ENCODE assay signal across 30 cellular contexts in the genomic region with DNA sequence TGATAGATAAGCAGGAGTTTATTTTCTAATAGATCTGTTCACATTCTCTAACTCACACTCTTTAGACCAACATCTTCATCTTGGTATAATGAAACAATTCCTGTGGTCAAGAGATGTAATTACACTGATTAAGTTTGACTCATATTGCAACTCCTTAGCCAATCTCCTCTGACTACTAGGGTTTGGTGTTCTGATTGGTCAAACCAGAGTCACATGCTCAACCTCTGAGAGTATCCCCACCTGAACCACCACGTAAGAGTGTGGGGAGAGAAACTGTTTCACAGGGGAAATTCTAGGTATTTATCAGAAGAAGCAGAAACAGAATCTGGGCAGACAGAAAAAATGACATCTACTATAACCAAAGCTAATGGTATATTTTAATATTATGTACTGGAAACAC.
"Had no signal": no experiment of that assay in that cellular context is flagged by ENCODE, and none has a peak within 500 bp of the region (broad histone marks: within the 10 kb centered on the region; RNA-seq: fewer than 3 reads in every experiment).

No MANE protein-coding gene starts in this region.

- H3K9me3 ChIP-seq: ascending aorta, gastrocnemius medialis, psoas muscle had no signal

- H3K27me3 ChIP-seq: ascending aorta, cardiac muscle cell, dorsolateral prefrontal cortex, gastrocnemius medialis, sigmoid colon, suprapubic skin, tibial artery had no signal

- H3K27ac Mint-ChIP-seq: activated CD4-positive, alpha-beta memory T cell treated with anti-CD3 and anti-CD28 coated beads, Interleukin-2, amount 10 ng/mL, durations not matched to agents 7 days and 5 days; activated CD4-positive, alpha-beta T cell treated with anti-CD3 and anti-CD28 coated beads, Interleukin-2, amount 10 ng/mL, durations not matched to agents 7 days and 5 days; activated naive CD8-positive, alpha-beta T cell; brain; effector memory CD8-positive, alpha-beta T cell; natural killer cell; neural progenitor cell; stimulated activated memory B cell treated with anti-CD40 and anti-IgM and Interleukin-4, amounts not matched to agents 10 μg/mL and 1 μg/mL and 100 μg/mL, for 72 hours; T-helper 17 cell; WTC11 had no signal

- H3K4me1 ChIP-seq: ascending aorta, left ventricle myocardium inferior, neural progenitor cell, parathyroid adenoma, sigmoid colon, suprapubic skin, tibial artery had no signal

- H3K27me3 Mint-ChIP-seq: activated CD4-positive, alpha-beta T cell treated with anti-CD3 and anti-CD28 coated beads, Interleukin-2, amount 10 ng/mL, durations not matched to agents 7 days and 5 days; stimulated activated memory B cell treated with anti-CD40 and anti-IgM and Interleukin-4, amounts not matched to agents 10 μg/mL and 1 μg/mL and 100 μg/mL, for 72 hours; T-helper 17 cell had no signal

- H3K4me3 Mint-ChIP-seq: activated CD4-positive, alpha-beta memory T cell treated with anti-CD3 and anti-CD28 coated beads, Interleukin-2, amount 10 ng/mL, durations not matched to agents 7 days and 5 days; activated CD4-positive, alpha-beta T cell treated with anti-CD3 and anti-CD28 coated beads, Interleukin-2, amount 10 ng/mL, durations not matched to agents 7 days and 5 days; activated naive CD8-positive, alpha-beta T cell; brain; effector memory CD8-positive, alpha-beta T cell; natural killer cell; neural progenitor cell; stimulated activated memory B cell treated with anti-CD40 and anti-IgM and Interleukin-4, amounts not matched to agents 10 μg/mL and 1 μg/mL and 100 μg/mL, for 72 hours; T-helper 17 cell; WTC11 had no signal

- H3K4me3 ChIP-seq: ascending aorta, cardiac muscle cell, coronary artery, dorsolateral prefrontal cortex, gastrocnemius medialis, left ventricle myocardium inferior, lung, neural progenitor cell, psoas muscle, sigmoid colon, suprapubic skin, tibial artery had no signal

- H3K36me3 ChIP-seq: ascending aorta, cardiac muscle cell, gastrocnemius medialis, left ventricle myocardium inferior, neural progenitor cell, sigmoid colon, suprapubic skin, tibial artery had no signal

- H3K4me1 Mint-ChIP-seq: brain; natural killer cell; neural progenitor cell; stimulated activated memory B cell treated with anti-CD40 and anti-IgM and Interleukin-4, amounts not matched to agents 10 μg/mL and 1 μg/mL and 100 μg/mL, for 72 hours; T-helper 17 cell; WTC11 had no signal

- DNase-seq: activated CD4-positive, alpha-beta memory T cell treated with anti-CD3 and anti-CD28 coated beads, Interleukin-2, amount 10 ng/mL, durations not matched to agents 7 days and 5 days; activated CD4-positive, alpha-beta T cell treated with anti-CD3 and anti-CD28 coated beads for 1 hour; activated CD4-positive, alpha-beta T cell treated with anti-CD3 and anti-CD28 coated beads, Interleukin-2, amount 10 ng/mL, durations not matched to agents 7 days and 5 days; dorsolateral prefrontal cortex; effector memory CD8-positive, alpha-beta T cell; erythroblast; gastrocnemius medialis; glutamatergic neuron; islet precursor cell; left ventricle myocardium inferior; mesendoderm; natural killer cell; occipital lobe; psoas muscle; sigmoid colon; small intestine; stimulated activated CD4-positive, alpha-beta T cell treated with anti-CD3 and anti-CD28 coated beads, Interleukin-4, amount 100 ng/mL, for 24 hours; T-helper 17 cell; tibial artery had no signal

- H3K27ac ChIP-seq: ascending aorta, cardiac muscle cell, coronary artery, dorsolateral prefrontal cortex, gastrocnemius medialis, left ventricle myocardium inferior, neural progenitor cell, parathyroid adenoma, psoas muscle, sigmoid colon, suprapubic skin, tibial artery had no signal

- ATAC-seq: effector memory CD8-positive, alpha-beta T cell; gastrocnemius medialis; natural killer cell; psoas muscle; stimulated activated memory B cell treated with anti-CD40 and anti-IgM and Interleukin-4, amounts not matched to agents 10 μg/mL and 1 μg/mL and 100 μg/mL, for 72 hours; T-helper 17 cell; WTC11 had no signal

- H3K36me3 Mint-ChIP-seq: activated naive CD8-positive, alpha-beta T cell; brain; neural progenitor cell; stimulated activated memory B cell treated with anti-CD40 and anti-IgM and Interleukin-4, amounts not matched to agents 10 μg/mL and 1 μg/mL and 100 μg/mL, for 72 hours had no signal
